8 cellular contexts compared by ENCODE assay signal in genomic region chr11:67420147-67420645, GRCh38. TPM values are rescaled to one million over a fixed set of nuclear protein-coding genes. Genes with fewer than 3 reads are reported as not detected.
DNase-seq lines count a peak whose midpoint lies in the region; ATAC-seq, FAIRE-seq and TF ChIP-seq lines count a peak whose summit lies in the region.

No MANE protein-coding gene starts in this region.

- H3K4me2 ChIP-seq in HCT116 (ENCODE audit: low read length) (peak overlapping the region; percentile 72), hepatocyte (peak overlapping the region; percentile 94)

- no peak for TF ChIP-seq RAD21 in HCT116 (IDR thresholded peaks at IDR 0.05; ENCODE audit: low read depth)

- H3K79me2 ChIP-seq in HCT116 (ENCODE audit: insufficient read depth, low read length) (no peaks in the 10 kb centered on the region), hepatocyte (no peaks in the 10 kb centered on the region)

- peak overlapping the region; percentile 79 for H3K9ac ChIP-seq in HCT116 (ENCODE audit: low read length)

- DNase-seq in HCT116 (ENCODE audit: low read depth, low spot score) = no peak
- DNase-seq in activated CD8-positive, alpha-beta T cell treated with anti-CD3 and anti-CD28 coated beads for 36 hours = no peak
- DNase-seq in hepatocyte (ENCODE audit: low spot score) = no peak
- no peak for DNase-seq in small intestine
- no peak for DNase-seq in retina
- no peak for DNase-seq in NOMO-1 treated with DMSO at 0.1 percent for 48 hours (lab: John Stamatoyannopoulos, UW; ENCODE audit: unreplicated experiment)

- POLR2A ChIA-PET in HCT116 (lab: Charles Lee) = interaction anchor here (0.5 to 1.4 kb wide), 2 partner anchors 18 to 73 kb away, joined by 3 to 4 read pairs; partner anchors contain the start of gene PPP1CA
- POLR2A ChIA-PET in activated CD8-positive, alpha-beta T cell treated with anti-CD3 and anti-CD28 coated beads for 36 hours (lab: Charles Lee) = interaction anchor here (1.0 to 10.0 kb wide), 11 partner anchors 8 to 71 kb away, joined by 3 to 178 read pairs (median 18); partner anchors contain the start of genes AIP, PPP1CA, PTPRCAP and RPS6KB2

- CTCF ChIA-PET in HCT116 (lab: Charles Lee) = interaction anchor here (0.5 to 1.7 kb wide), 3 partner anchors 19 to 85 kb away, joined by 3 to 6 read pairs (median 3); partner anchors contain the start of genes PITPNM1 and PPP1CA
- CTCF ChIA-PET in activated CD8-positive, alpha-beta T cell treated with anti-CD3 and anti-CD28 coated beads for 36 hours (lab: Charles Lee) = interaction anchor here (0.9 to 3.5 kb wide), 6 partner anchors 9 to 86 kb away, joined by 4 to 21 read pairs (median 6); partner anchors contain the start of genes PITPNM1, PPP1CA, PTPRCAP and TBC1D10C

- H2AFZ ChIP-seq in HCT116 (ENCODE audit: low read depth, low read length, poor library complexity, severe bottlenecking) (no peak overlapping the region), hepatocyte (no peak overlapping the region)

- TF ChIP-seq CTCF in HCT116 (IDR thresholded peaks at IDR 0.05 in 2 of 3, conservative IDR thresholded peaks at IDR 0.05 in 1 of 3; ENCODE audit: borderline replicate concordance in 1 of 3, insufficient read depth in 1 of 3, low read depth in 2 of 3, low read length in 2 of 3) = no peak
- no peak for TF ChIP-seq CTCF in activated CD8-positive, alpha-beta T cell treated with anti-CD3 and anti-CD28 coated beads for 36 hours (IDR thresholded peaks at IDR 0.05)
- no peak for TF ChIP-seq CTCF in hepatocyte (IDR thresholded peaks at IDR 0.05; ENCODE audit: poor library complexity)

- RAD21 ChIA-PET in HCT116 (lab: Charles Lee; ENCODE audit: low non-redundant PET in 1 of 2, low total read pairs in 2 of 2, uncharacterized antibody in 2 of 2, unreplicated experiment in 2 of 2) = interaction anchor here in 1 of 2 experiments (1.3 kb wide), 1 partner anchor 18 kb away, joined by 4 read pairs; the partner anchor contains the start of gene PPP1CA

- H3K4me3 Mint-ChIP-seq in activated CD8-positive, alpha-beta T cell treated with anti-CD3 and anti-CD28 coated beads for 36 hours = peak overlapping the region; percentile 82

- H3K36me3 ChIP-seq in HCT116 (ENCODE audit: control insufficient read depth in 1 of 2, insufficient read depth in 2 of 2, low read length in 2 of 2) = no peaks in the 10 kb centered on the region
- H3K36me3 ChIP-seq in hepatocyte (replicated peaks; ENCODE audit: insufficient read depth, low read depth) = no peaks in the 10 kb centered on the region
- H3K36me3 ChIP-seq in small intestine (ENCODE audit: control insufficient read depth in 2 of 2, insufficient read depth in 2 of 2, low read length in 2 of 2) = no peaks in the 10 kb centered on the region

- H3K27me3 Mint-ChIP-seq in activated CD8-positive, alpha-beta T cell treated with anti-CD3 and anti-CD28 coated beads for 36 hours = no peaks in the 10 kb centered on the region

- H3K27ac ChIP-seq in HCT116 (ENCODE audit: low read depth, low read length) (peak overlapping the region; percentile 83), hepatocyte (peak overlapping the region; percentile 92), small intestine (ENCODE audit: low read depth in 1 of 2, low read length in 1 of 2) (peak overlapping the region; percentile 76 to 94)

- H3K9me3 Mint-ChIP-seq in activated CD8-positive, alpha-beta T cell treated with anti-CD3 and anti-CD28 coated beads for 36 hours = no peaks in the 10 kb centered on the region

- ATAC-seq in HCT116 (no peak), GM21825 (IDR thresholded peaks at IDR 0.05; ENCODE audit: unreplicated experiment) (no peak), GM21423 (IDR thresholded peaks at IDR 0.05; ENCODE audit: unreplicated experiment) (no peak)
- no peak for ATAC-seq in activated CD8-positive, alpha-beta T cell treated with anti-CD3 and anti-CD28 coated beads for 36 hours

- no peaks in the 10 kb centered on the region for H4K20me1 ChIP-seq in HCT116 (ENCODE audit: insufficient read depth)
- H4K20me1 ChIP-seq in hepatocyte (ENCODE audit: insufficient read depth, poor library complexity, severe bottlenecking) = no peaks in the 10 kb centered on the region

- no peaks in the 10 kb centered on the region for H3K27me3 ChIP-seq in HCT116 (ENCODE audit: insufficient read depth, low read length)
- H3K27me3 ChIP-seq in hepatocyte = no peaks in the 10 kb centered on the region
- H3K27me3 ChIP-seq in small intestine (ENCODE audit: control insufficient read depth in 2 of 2, insufficient read depth in 2 of 2, low read length in 2 of 2) = no peaks in the 10 kb centered on the region

- TF ChIP-seq POLR2A in HCT116 (IDR thresholded peaks at IDR 0.05; ENCODE audit: borderline replicate concordance, extremely low read depth, insufficient read depth, insufficient read length) = no peak

- H3K27ac Mint-ChIP-seq in activated CD8-positive, alpha-beta T cell treated with anti-CD3 and anti-CD28 coated beads for 36 hours = peak overlapping the region; percentile 89

- H3K4me1 ChIP-seq in HCT116 (ENCODE audit: control insufficient read depth in 1 of 2, insufficient read depth in 2 of 2, low read length in 2 of 2) = peaks cover 17 to 45% of the 10 kb centered on the region in 2 experiments; a peak in 3 of 4 replicates
- peaks cover 10% of the 10 kb centered on the region for H3K4me1 ChIP-seq in hepatocyte (ENCODE audit: insufficient read depth)
- H3K4me1 ChIP-seq in small intestine (ENCODE audit: control insufficient read depth in 2 of 2, insufficient read depth in 1 of 2, low read depth in 1 of 2, low read length in 1 of 2) = no peaks in the 10 kb centered on the region

- no peak for FAIRE-seq in small intestine (lab: Jason Lieb, UNC)

- 57% methylated on average over 10 of the region's 15 CpGs for WGBS in hepatocyte (ENCODE audit: low lambda C conversion rate, missing lambda C conversion rate)
- 29 to 33% (median 31%) methylated on average over 14 to 15 of the region's 15 CpGs for WGBS in small intestine, 3 donors

- H3K4me3 ChIP-seq in HCT116 (replicated peaks in 1 of 2; ENCODE audit: low read depth in 1 of 2, low read length in 2 of 2) (peak overlapping the region; percentile 40 to 63), hepatocyte (peak overlapping the region; percentile 81), small intestine (ENCODE audit: low read depth in 1 of 2, low read length in 2 of 2) (peak overlapping the region; percentile 54 to 70)

- no peaks in the 10 kb centered on the region for H3K36me3 Mint-ChIP-seq in activated CD8-positive, alpha-beta T cell treated with anti-CD3 and anti-CD28 coated beads for 36 hours (ENCODE audit: low read depth)

- no TSS peak for BruUV-seq in HCT116 (replicated peaks; lab: Mats Ljungman, UMichigan)

- H3K4me1 Mint-ChIP-seq in activated CD8-positive, alpha-beta T cell treated with anti-CD3 and anti-CD28 coated beads for 36 hours (ENCODE audit: low read depth) = peaks cover 48% of the 10 kb centered on the region

- H3K9me2 ChIP-seq in HCT116 (ENCODE audit: insufficient read depth) = no peaks in the 10 kb centered on the region
- no peaks in the 10 kb centered on the region for H3K9me2 ChIP-seq in hepatocyte (replicated peaks; ENCODE audit: insufficient read depth)

- no peaks in the 10 kb centered on the region for H3K9me3 ChIP-seq in HCT116 (ENCODE audit: control insufficient read depth in 1 of 2, insufficient read depth in 1 of 2, low read depth in 1 of 2, low read length in 2 of 2)
- H3K9me3 ChIP-seq in hepatocyte (ENCODE audit: low read depth) = no peaks in the 10 kb centered on the region
- no peaks in the 10 kb centered on the region for H3K9me3 ChIP-seq in small intestine (ENCODE audit: control insufficient read depth, low read depth)

- intact Hi-C loops in HCT116 (cut with micrococcal nuclease) = no loop called here
- intact Hi-C loops in activated CD8-positive, alpha-beta T cell treated with anti-CD3 and anti-CD28 coated beads for 36 hours (cut with micrococcal nuclease) = no loop called here

TF ChIP-seq in HCT116, 20 proteins besides CTCF, POLR2A, EP300 and RAD21:
- TF ChIP-seq SIN3A (IDR thresholded peaks at IDR 0.05; ENCODE audit: low read depth) (no peak), CBX3 (IDR thresholded peaks at IDR 0.05; ENCODE audit: low read depth) (no peak), FOSL1 (IDR thresholded peaks at IDR 0.05; ENCODE audit: low read depth) (no peak), YY1 (IDR thresholded peaks at IDR 0.05; ENCODE audit: extremely low read depth, insufficient replicate concordance, low read depth, low read length) (no peak)

RNA-seq across cellular contexts. Expression of gene CARNS1, which starts 4.7 kb away (rescaled TPM):
- 1.0 TPM for total RNA-seq in HCT116 (2021; ENCODE audit: unreplicated experiment)
- 0.71 and 0.88 TPM in 2 replicates for polyA plus RNA-seq in HCT116 (2012)
- total RNA-seq in activated CD8-positive, alpha-beta T cell treated with anti-CD3 and anti-CD28 coated beads for 36 hours = 1 to 10 TPM; 6.2 to 6.9 TPM
- 0.92 and 2.4 TPM in 2 replicates for total RNA-seq in hepatocyte
- polyA plus RNA-seq in hepatocyte = 7.7 and 11.5 TPM in 2 replicates
- polyA plus RNA-seq in small intestine = under 1 TPM in 1 of 3 donors, not detected in 2; 0.40 TPM

RNA-seq across cellular contexts. Expression of gene RPS6KB2, which starts 8.1 kb away (rescaled TPM):
- total RNA-seq in HCT116 (2021; ENCODE audit: unreplicated experiment) = 54.1 TPM
- 46.1 and 52.7 TPM in 2 replicates for polyA plus RNA-seq in HCT116 (2012)
- 10 to 100 TPM; 54.8 to 57.4 TPM for total RNA-seq in activated CD8-positive, alpha-beta T cell treated with anti-CD3 and anti-CD28 coated beads for 36 hours
- 59.9 and 65.0 TPM in 2 replicates for total RNA-seq in hepatocyte
- polyA plus RNA-seq in hepatocyte = 105 and 107 TPM in 2 replicates
- 10 to 100 TPM; 71.0 to 88.1 (median 77.6) TPM for polyA plus RNA-seq in small intestine

RNA-seq across cellular contexts. Expression of gene TBC1D10C, which starts 16.3 kb away (rescaled TPM):
- total RNA-seq in HCT116 (2021; ENCODE audit: unreplicated experiment) (0.39 TPM), hepatocyte (0.16 TPM in 1 of 2 replicates, not detected in the other)
- 0.07 and 0.22 TPM in 2 replicates for polyA plus RNA-seq in HCT116 (2012)
- 100 to 1,000 TPM; 138 to 144 TPM for total RNA-seq in activated CD8-positive, alpha-beta T cell treated with anti-CD3 and anti-CD28 coated beads for 36 hours
- polyA plus RNA-seq in hepatocyte (0.07 and 0.26 TPM in 2 replicates), small intestine (10 to 100 TPM in 1 of 3 donors, 1 to 10 TPM in 2; 2.5 to 18.1 (median 4.4) TPM)

RNA-seq across cellular contexts. Expression of gene PTPRCAP, which starts 17.3 kb away (rescaled TPM):
- 1.4 TPM for total RNA-seq in HCT116 (2021; ENCODE audit: unreplicated experiment)
- polyA plus RNA-seq in HCT116 (2012) = 2.5 and 3.0 TPM in 2 replicates
- 100 to 1,000 TPM; 107 to 114 TPM for total RNA-seq in activated CD8-positive, alpha-beta T cell treated with anti-CD3 and anti-CD28 coated beads for 36 hours
- total RNA-seq in hepatocyte = 2.5 and 3.4 TPM in 2 replicates
- polyA plus RNA-seq in hepatocyte = 1.0 and 1.3 TPM in 2 replicates
- polyA plus RNA-seq in small intestine = 10 to 100 TPM; 14.1 to 34.6 (median 17.7) TPM

RNA-seq across cellular contexts. Expression of gene PPP1CA, which starts 18.5 kb away (rescaled TPM):
- 238 TPM for total RNA-seq in HCT116 (2021; ENCODE audit: unreplicated experiment)
- polyA plus RNA-seq in HCT116 (2012) = 226 and 254 TPM in 2 replicates
- 100 to 1,000 TPM; 249 to 258 TPM for total RNA-seq in activated CD8-positive, alpha-beta T cell treated with anti-CD3 and anti-CD28 coated beads for 36 hours
- 146 and 152 TPM in 2 replicates for total RNA-seq in hepatocyte
- polyA plus RNA-seq in hepatocyte = 242 TPM in 2 replicates
- 100 to 1,000 TPM; 165 to 211 (median 210) TPM for polyA plus RNA-seq in small intestine

Comparison
In these comparisons a context has a peak if more than half of its experiments do, and no peak if none do; other contexts are left out.
1. RNA of gene TBC1D10C, which starts 16.3 kb away (total RNA-seq): 138 to 144 TPM in activated CD8-positive, alpha-beta T cell treated with anti-CD3 and anti-CD28 coated beads for 36 hours; 0.39 TPM in HCT116 (single experiment) and 0.16 TPM in hepatocyte; every median in the first group is over 10 times any median in the second.
2. Peak in every context shown above with its lines, with median percentiles within 50 percentile points of each other: H3K27ac ChIP-seq and H3K4me3 ChIP-seq.